10 cellular contexts compared by ENCODE assay signal in the genomic region with DNA sequence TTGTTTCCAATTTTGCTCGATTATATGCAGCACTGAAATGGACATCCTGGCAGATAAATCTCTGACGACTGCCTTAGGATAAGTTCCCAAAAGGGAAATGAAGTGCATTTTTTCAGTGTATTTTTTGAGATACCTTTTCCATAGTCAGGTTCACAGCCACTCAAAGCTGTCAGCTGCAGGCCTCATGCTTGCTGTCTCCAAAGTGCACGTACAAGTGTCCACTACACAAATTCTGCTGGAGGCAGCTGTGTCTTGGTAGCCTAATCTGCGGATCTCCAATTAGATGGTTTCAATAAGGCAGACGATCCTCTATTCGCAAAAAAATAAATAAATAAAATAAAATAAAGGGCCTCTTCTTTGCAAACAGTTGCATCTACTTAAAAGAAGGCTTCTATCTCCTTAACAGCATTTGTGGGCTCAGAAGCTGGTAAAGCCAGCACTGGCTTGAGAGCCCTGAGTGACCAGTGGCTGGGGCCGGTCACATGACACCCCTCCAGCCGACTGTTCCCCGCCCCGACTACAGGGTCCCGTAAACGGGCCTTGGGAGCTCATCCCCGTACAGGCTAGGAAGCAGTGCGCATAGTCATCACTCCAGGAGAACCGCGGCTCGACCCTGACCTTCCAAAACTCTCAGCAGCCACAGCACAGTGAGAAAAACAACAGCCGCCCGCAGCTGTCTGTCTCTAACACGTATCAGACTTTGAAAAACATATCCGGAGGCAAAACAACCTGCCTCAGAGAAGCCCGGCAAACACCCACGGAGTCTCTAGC. TPM values are rescaled to one million over a fixed set of nuclear protein-coding genes. Genes with fewer than 3 reads are reported as not detected.
A peak's percentile ranks its signal among the peaks of the same experiment; 100 is the strongest.
DNase-seq lines count a peak whose midpoint lies in the region; ATAC-seq, FAIRE-seq and TF ChIP-seq lines count a peak whose summit lies in the region.
"Had no signal": no experiment of that assay in that cellular context is flagged by ENCODE, and none has a peak within 500 bp of the region (broad histone marks: within the 10 kb centered on the region; RNA-seq: fewer than 3 reads in every experiment).

No MANE protein-coding gene starts in this region.

- CTCF ChIA-PET in naive thymus-derived CD4-positive, alpha-beta T cell (lab: Charles Lee) = interaction anchor here (0.7 kb wide), 3 partner anchors 25 to 602 kb away, joined by 3 to 6 read pairs (median 4); no protein-coding TSS in a partner anchor
- CTCF ChIA-PET in Calu3 (lab: Charles Lee) = no interaction called here

- intact Hi-C loops in naive thymus-derived CD4-positive, alpha-beta T cell (cut with micrococcal nuclease) = loop anchor here in 1 of 2 donors (5.0 kb wide), 1 partner anchor 33 kb away; no protein-coding TSS in a partner anchor
- intact Hi-C loops in Calu3 (cut with micrococcal nuclease; ENCODE audit: unreplicated experiment) = no loop called here

- no peaks in the 10 kb centered on the region for H3K36me3 ChIP-seq in naive thymus-derived CD4-positive, alpha-beta T cell (ENCODE audit: control insufficient read depth in 2 of 3, insufficient read depth in 3 of 3, low read length in 3 of 3)
- H3K36me3 ChIP-seq in upper lobe of left lung = no peaks in the 10 kb centered on the region

- peaks cover 56% of the 10 kb centered on the region for H3K4me1 Mint-ChIP-seq in activated T-cell treated with anti-CD3 and anti-CD28 coated beads, Interleukin-2, amount 50 U/mL, for 4 hours (ENCODE audit: low read depth)
- peaks cover 14 to 86% (median 34%) of the 10 kb centered on the region in 7 donors for H3K4me1 Mint-ChIP-seq in naive thymus-derived CD4-positive, alpha-beta T cell
- no peaks in the 10 kb centered on the region for H3K4me1 Mint-ChIP-seq in Calu3 (ENCODE audit: low read depth, unreplicated experiment)
- H3K4me1 Mint-ChIP-seq: B cell had no signal

- H3K4me1 ChIP-seq in naive thymus-derived CD4-positive, alpha-beta T cell (ENCODE audit: control insufficient read depth in 2 of 2, insufficient read depth in 2 of 2, low read length in 2 of 2) = peaks cover 0 to 51% of the 10 kb centered on the region in 2 donors
- peaks cover 14 to 48% (median 41%) of the 10 kb centered on the region in 4 donors for H3K4me1 ChIP-seq in upper lobe of left lung

- H3K36me3 Mint-ChIP-seq in activated T-cell treated with anti-CD3 and anti-CD28 coated beads, Interleukin-2, amount 50 U/mL, for 4 hours (ENCODE audit: insufficient read depth) = no peaks in the 10 kb centered on the region
- peaks cover 0 to 3% (median 0%) of the 10 kb centered on the region in 5 donors for H3K36me3 Mint-ChIP-seq in naive thymus-derived CD4-positive, alpha-beta T cell
- no peaks in the 10 kb centered on the region for H3K36me3 Mint-ChIP-seq in Calu3 (ENCODE audit: insufficient read depth, unreplicated experiment)

- WGBS in upper lobe of left lung, 2 donors = 21 to 45% methylated on average over 20 to 23 of the region's 23 CpGs

- peak overlapping the region in 7 of 9 donors; percentile 93 to 98 (median 95) for H3K27ac Mint-ChIP-seq in naive thymus-derived CD4-positive, alpha-beta T cell
- H3K27ac Mint-ChIP-seq in Calu3 (ENCODE audit: unreplicated experiment) = no peak overlapping the region
- H3K27ac Mint-ChIP-seq: B cell had no signal

- DNase-seq in activated T-cell treated with anti-CD3 and anti-CD28 coated beads, Interleukin-2, amount 50 U/mL, for 4 hours = no peak
- DNase-seq in activated T-cell treated with anti-CD3 and anti-CD28 coated beads for 4 hours (no peak), fibroblast of villous mesenchyme (ENCODE audit: low read depth) (peak; percentile 75), upper lobe of left lung (peak in 1 of 2 donors; percentile 68), Calu3 (no peak), D721Med (ENCODE audit: insufficient read length, low spot score) (no peak), NOMO-1 (lab: John Stamatoyannopoulos, UW; ENCODE audit: unreplicated experiment in 2 of 2) (no peak)
- DNase-seq in naive thymus-derived CD4-positive, alpha-beta T cell = peak in 5 of 9 donors; percentile 34 to 60 (median 35)
- DNase-seq: NCI-H82 had no signal

- H3K9me3 ChIP-seq in naive thymus-derived CD4-positive, alpha-beta T cell (ENCODE audit: control insufficient read depth in 2 of 3, low read length in 3 of 3) = no peaks in the 10 kb centered on the region
- no peaks in the 10 kb centered on the region for H3K9me3 ChIP-seq in upper lobe of left lung

- no peaks in the 10 kb centered on the region for H3K9me3 Mint-ChIP-seq in activated T-cell treated with anti-CD3 and anti-CD28 coated beads, Interleukin-2, amount 50 U/mL, for 4 hours
- H3K9me3 Mint-ChIP-seq in naive thymus-derived CD4-positive, alpha-beta T cell = no peaks in the 10 kb centered on the region
- H3K9me3 Mint-ChIP-seq in Calu3 (ENCODE audit: low read depth, unreplicated experiment) = no peaks in the 10 kb centered on the region

- peak in 1 of 4 donors; percentile 65 for TF ChIP-seq POLR2A in upper lobe of left lung (IDR thresholded peaks at IDR 0.05)

- TF ChIP-seq EP300 in upper lobe of left lung (IDR thresholded peaks at IDR 0.05) = no peak

- peak in 1 of 2 donors; percentile 27 for ATAC-seq in activated T-cell treated with anti-CD3 and anti-CD28 coated beads, Interleukin-2, amount 50 U/mL, for 4 hours
- peak; percentile 40 for ATAC-seq in naive thymus-derived CD4-positive, alpha-beta T cell
- ATAC-seq in upper lobe of left lung (ENCODE audit: low FRiP score in 2 of 2) = peak; percentile 75 to 82

- FAIRE-seq in D721Med (lab: Jason Lieb, UNC) = no peak

- H3K27me3 Mint-ChIP-seq in activated T-cell treated with anti-CD3 and anti-CD28 coated beads, Interleukin-2, amount 50 U/mL, for 4 hours (ENCODE audit: low read depth) = no peaks in the 10 kb centered on the region
- peaks cover 0 to 32% (median 15%) of the 10 kb centered on the region in 5 donors for H3K27me3 Mint-ChIP-seq in naive thymus-derived CD4-positive, alpha-beta T cell
- no peaks in the 10 kb centered on the region for H3K27me3 Mint-ChIP-seq in Calu3 (ENCODE audit: unreplicated experiment)

- H3K4me3 ChIP-seq in fibroblast of villous mesenchyme (ENCODE audit: low read depth, low read length) (peak overlapping the region; percentile 13), upper lobe of left lung (peak overlapping the region in 3 of 4 donors; percentile 9 to 43 (median 36))
- H3K4me3 ChIP-seq in naive thymus-derived CD4-positive, alpha-beta T cell (ENCODE audit: low read length) = no peak overlapping the region

- H3K4me3 Mint-ChIP-seq in activated T-cell treated with anti-CD3 and anti-CD28 coated beads, Interleukin-2, amount 50 U/mL, for 4 hours = peak overlapping the region; percentile 45
- peak overlapping the region in 8 of 10 donors; percentile 52 to 91 (median 81) for H3K4me3 Mint-ChIP-seq in naive thymus-derived CD4-positive, alpha-beta T cell
- H3K4me3 Mint-ChIP-seq in Calu3 (ENCODE audit: low read depth, unreplicated experiment) = no peak overlapping the region
- H3K4me3 Mint-ChIP-seq: B cell had no signal

- TF ChIP-seq CTCF in fibroblast of villous mesenchyme (IDR thresholded peaks at IDR 0.05; ENCODE audit: insufficient read depth, low read depth, low read length) (no peak), upper lobe of left lung (IDR thresholded peaks at IDR 0.05) (no peak), Calu3 (IDR thresholded peaks at IDR 0.05; ENCODE audit: unreplicated experiment) (no peak), D721Med (IDR thresholded peaks at IDR 0.05; ENCODE audit: insufficient read depth, missing control alignments) (no peak)

- BruUV-seq in Calu3 (replicated peaks; lab: Mats Ljungman, UMichigan) = no TSS peak

- H3K27me3 ChIP-seq in naive thymus-derived CD4-positive, alpha-beta T cell (ENCODE audit: control insufficient read depth in 2 of 2, insufficient read depth in 2 of 2, low read length in 2 of 2) = no peaks in the 10 kb centered on the region
- H3K27me3 ChIP-seq in upper lobe of left lung = no peaks in the 10 kb centered on the region

- POLR2A ChIA-PET in naive thymus-derived CD4-positive, alpha-beta T cell (lab: Charles Lee) = interaction anchor here (0.5 to 0.7 kb wide), 2 partner anchors 36 to 99 kb away, joined by 3 to 4 read pairs; no protein-coding TSS in a partner anchor

- peak overlapping the region; percentile 65 for H3K27ac ChIP-seq in naive thymus-derived CD4-positive, alpha-beta T cell (ENCODE audit: low read depth, low read length)
- peak overlapping the region; percentile 65 to 86 (median 84) for H3K27ac ChIP-seq in upper lobe of left lung

RNA-seq across cellular contexts. Expression of a gene that starts 18.8 kb away (rescaled TPM):
- total RNA-seq in activated T-cell treated with anti-CD3 and anti-CD28 coated beads, Interleukin-2, amount 50 U/mL, for 4 hours = 1 to 10 TPM; 1.3 to 2.2 (median 1.9) TPM
- total RNA-seq in fibroblast of villous mesenchyme = 1.3 and 1.6 TPM in 2 replicates
- total RNA-seq in naive thymus-derived CD4-positive, alpha-beta T cell = 10 to 100 TPM in 2 of 5 experiments, 1 to 10 TPM in 3; 3.0 to 19.6 (median 4.3) TPM
- 1 to 10 TPM in 1 of 2 donors, under 1 TPM in 1; 0.84 to 8.4 TPM for polyA plus RNA-seq in naive thymus-derived CD4-positive, alpha-beta T cell
- 10 to 100 TPM; 33.6 to 93.2 (median 54.3) TPM for total RNA-seq in upper lobe of left lung
- 14.1 and 17.9 TPM in 2 replicates for total RNA-seq in Calu3 (2022)

Comparison
In these comparisons a context has a peak if more than half of its experiments do, and no peak if none do; other contexts are left out.
1. DNase-seq: peak in fibroblast of villous mesenchyme (single experiment) and naive thymus-derived CD4-positive, alpha-beta T cell (5 of 9); none in activated T-cell treated with anti-CD3 and anti-CD28 coated beads, Interleukin-2, amount 50 U/mL, for 4 hours (single experiment), activated T-cell treated with anti-CD3 and anti-CD28 coated beads for 4 hours (single experiment), Calu3 (single experiment), D721Med (single experiment) and NOMO-1 (0 of 2).